Comparison of ENCODE assay signal across 27 cellular contexts in genomic region chr9:12494411-12494810, GRCh38.
DNase-seq lines count a peak whose midpoint lies in the region; FAIRE-seq and TF ChIP-seq lines count a peak whose summit lies in the region.
"Had no signal": no experiment of that assay in that cellular context is flagged by ENCODE, and none has a peak within 500 bp of the region (broad histone marks: within the 10 kb centered on the region; RNA-seq: fewer than 3 reads in every experiment).

No MANE protein-coding gene starts in this region.

- H3K9me3 ChIP-seq in H1 (ENCODE audit: insufficient read depth in 2 of 2, low read depth in 1 of 2, low read length in 1 of 2) = no peaks in the 10 kb centered on the region
- H3K9me3 ChIP-seq: A549; BE2C; BLaER1 treated with 17β-estradiol and CSF1 and Interleukin-3, amounts not matched to agents 10 nM and 100 nM; HAP-1 had no signal

- no peak overlapping the region for H3K4me3 ChIP-seq in LNCaP clone FGC (ENCODE audit: low read depth, low read length)
- no peak overlapping the region for H3K4me3 ChIP-seq in H1 (ENCODE audit: extremely low read depth in 1 of 4, insufficient read depth in 2 of 4, low read depth in 3 of 4, low read length in 4 of 4)
- H3K4me3 ChIP-seq: A549; BLaER1 treated with 17β-estradiol and CSF1 and Interleukin-3, amounts not matched to agents 10 nM and 100 nM; GM12878; GM23248; HAP-1 had no signal

- no peak overlapping the region for H3K27ac ChIP-seq in H1 (ENCODE audit: low read depth, low read length)
- H3K27ac ChIP-seq: A549; BLaER1 treated with 17β-estradiol and CSF1 and Interleukin-3, amounts not matched to agents 10 nM and 100 nM; GM23248 had no signal

- no peak overlapping the region for H3K56ac ChIP-seq in H1 (replicated peaks; ENCODE audit: insufficient read length, low read depth, low read length)

- H4K5ac ChIP-seq in H1 (ENCODE audit: insufficient read length, low read depth, low read length) = no peak overlapping the region

- H2BK5ac ChIP-seq in H1 (ENCODE audit: low read depth, low read length) = no peak overlapping the region

- 89% methylated on average over 1 of the region's 1 CpG; no CpG with 5 or more reads in 1 of the 2 experiments for WGBS in H1 (ENCODE audit: extremely low coverage in 1 of 2, insufficient coverage in 1 of 2, insufficient read length in 1 of 2, insufficient replicate concordance in 2 of 2, low coverage in 1 of 2, low lambda C conversion rate in 2 of 2, missing lambda C conversion rate in 1 of 2), 2 experiments

- H2AFZ ChIP-seq in H1 (ENCODE audit: low read length) = 0 out of 2 replicates have a peak overlapping the region, but pooled peaks have one; percentile 40
- H2AFZ ChIP-seq: GM23248 had no signal

- POLR2A ChIA-PET in H1 (lab: Charles Lee; ENCODE audit: partially characterized antibody) = no interaction called here

- H3K79me1 ChIP-seq in H1 (ENCODE audit: low read depth, low read length) = no peaks in the 10 kb centered on the region

- H2AK5ac ChIP-seq in H1 (ENCODE audit: low read depth, low read length) = no peak overlapping the region

- no peaks in the 10 kb centered on the region for H3K27me3 ChIP-seq in H1 (replicated peaks in 1 of 4; ENCODE audit: control insufficient read depth in 3 of 4, extremely low read depth in 1 of 4, insufficient read depth in 3 of 4, low read length in 3 of 4)
- H3K27me3 ChIP-seq: BE2C; BLaER1 treated with 17β-estradiol and CSF1 and Interleukin-3, amounts not matched to agents 10 nM and 100 nM had no signal

- no peak for FAIRE-seq in H1 (lab: Jason Lieb, UNC)
- FAIRE-seq: A549, GM12878, GM19239, H54 had no signal

- H3K36me3 ChIP-seq in H1 (ENCODE audit: control insufficient read depth in 2 of 4, insufficient read depth in 4 of 4, low read length in 3 of 4) = no peaks in the 10 kb centered on the region
- H3K36me3 ChIP-seq: BE2C; BLaER1 treated with 17β-estradiol and CSF1 and Interleukin-3, amounts not matched to agents 10 nM and 100 nM; HAP-1 had no signal

- H3K4ac ChIP-seq in H1 (replicated peaks; ENCODE audit: insufficient read length, low read depth, low read length) = no peak overlapping the region

- TF ChIP-seq POLR2A in H1 (IDR thresholded peaks at IDR 0.05; ENCODE audit: control extremely low read depth in 1 of 2, low read depth in 2 of 2, low read length in 2 of 2) = no peak

- no peaks in the 10 kb centered on the region for H3K23me2 ChIP-seq in H1 (ENCODE audit: low read depth, low read length)

- H3K27ac Mint-ChIP-seq in progenitor cell of endocrine pancreas (peak overlapping the region; percentile 30), mesothelial cell of epicardium (no peak overlapping the region)
- H3K27ac Mint-ChIP-seq: CD14-positive monocyte; CD4-positive, alpha-beta T cell; CD8-positive, alpha-beta memory T cell; HFFc6 had no signal

- no peak overlapping the region for H3K9ac ChIP-seq in H1 (replicated peaks in 1 of 4; ENCODE audit: extremely low read depth in 1 of 4, low read depth in 3 of 4, low read length in 3 of 4)
- H3K9ac ChIP-seq: BLaER1 treated with 17β-estradiol and CSF1 and Interleukin-3, amounts not matched to agents 10 nM and 100 nM; GM23248 had no signal

- H3K36me3 Mint-ChIP-seq in progenitor cell of endocrine pancreas (ENCODE audit: insufficient read depth) = no peaks in the 10 kb centered on the region
- H3K36me3 Mint-ChIP-seq in mesothelial cell of epicardium = no peaks in the 10 kb centered on the region
- H3K36me3 Mint-ChIP-seq: CD14-positive monocyte; CD8-positive, alpha-beta memory T cell had no signal

- no peaks in the 10 kb centered on the region for H4K20me1 ChIP-seq in H1 (replicated peaks in 1 of 2; ENCODE audit: control insufficient read depth in 1 of 2, insufficient read depth in 2 of 2, low read length in 2 of 2)
- H4K20me1 ChIP-seq: BLaER1 treated with 17β-estradiol and CSF1 and Interleukin-3, amounts not matched to agents 10 nM and 100 nM had no signal

- no peak overlapping the region for H4K91ac ChIP-seq in H1 (replicated peaks; ENCODE audit: insufficient read length, low read length)

- H3K4me1 ChIP-seq in H1 (replicated peaks in 1 of 4; ENCODE audit: control insufficient read depth in 3 of 4, insufficient read depth in 4 of 4, low read length in 3 of 4) = no peaks in the 10 kb centered on the region
- H3K4me1 ChIP-seq: A549; BE2C; BLaER1 treated with 17β-estradiol and CSF1 and Interleukin-3, amounts not matched to agents 10 nM and 100 nM had no signal

- H3K23ac ChIP-seq in H1 (ENCODE audit: insufficient read length) = no peak overlapping the region

- H3K18ac ChIP-seq in H1 (ENCODE audit: extremely low read depth, low read length) = no peak overlapping the region

- no peak overlapping the region for H3K4me2 ChIP-seq in H1 (ENCODE audit: insufficient read depth in 1 of 2, low read depth in 2 of 2, low read length in 2 of 2)
- H3K4me2 ChIP-seq: A549; BLaER1 treated with 17β-estradiol and CSF1 and Interleukin-3, amounts not matched to agents 10 nM and 100 nM had no signal

- no peaks in the 10 kb centered on the region for H3K27me3 Mint-ChIP-seq in progenitor cell of endocrine pancreas
- H3K27me3 Mint-ChIP-seq in mesothelial cell of epicardium (ENCODE audit: low read depth) = no peaks in the 10 kb centered on the region
- H3K27me3 Mint-ChIP-seq: CD4-positive, alpha-beta T cell; CD8-positive, alpha-beta memory T cell had no signal

- no peak overlapping the region for H2BK20ac ChIP-seq in H1 (ENCODE audit: low read length)

- DNase-seq in ELF-1 (ENCODE audit: low read depth, low spot score) (peak; percentile 23), LNCaP clone FGC (ENCODE audit: low read depth) (peak; percentile 62), H1 (ENCODE audit: low read depth in 1 of 2, low spot score in 2 of 2) (no peak), progenitor cell of endocrine pancreas (ENCODE audit: low spot score, unreplicated experiment) (no peak), mesothelial cell of epicardium (ENCODE audit: low spot score in 2 of 2, unreplicated experiment in 2 of 2) (no peak), RKO (ENCODE audit: low spot score) (no peak), OCI-M1 (lab: John Stamatoyannopoulos, UW) (no peak)
- DNase-seq: 8988T; ACHN; AML-193; BE2C; Calu3; CD4-positive, alpha-beta T cell; CD8-positive, alpha-beta memory T cell; COR-L47; DMS53; DND-41; GDM1; GM23248; HFFc6 had no signal

- H2BK12ac ChIP-seq in H1 (ENCODE audit: low read depth, low read length) = no peak overlapping the region

- no peak for TF ChIP-seq EP300 in H1 (IDR thresholded peaks at IDR 0.05; ENCODE audit: borderline replicate concordance in 1 of 2, low read depth in 2 of 2, low read length in 2 of 2)

- H4K8ac ChIP-seq in H1 (ENCODE audit: extremely low read depth, insufficient read depth, low read length) = no peak overlapping the region

- no peaks in the 10 kb centered on the region for H3K79me2 ChIP-seq in H1 (ENCODE audit: control insufficient read depth in 1 of 2, insufficient read depth in 2 of 2, low read length in 2 of 2)

- TF ChIP-seq RAD21 in H1 (IDR thresholded peaks at IDR 0.05 in 1 of 2, conservative IDR thresholded peaks at IDR 0.05 in 1 of 2; ENCODE audit: low read depth in 2 of 2, low read length in 2 of 2) = no peak

- no peaks in the 10 kb centered on the region for H3K9me3 Mint-ChIP-seq in progenitor cell of endocrine pancreas (ENCODE audit: low read depth)
- H3K9me3 Mint-ChIP-seq in mesothelial cell of epicardium = no peaks in the 10 kb centered on the region
- H3K9me3 Mint-ChIP-seq: CD14-positive monocyte had no signal

- no peak overlapping the region for H2BK15ac ChIP-seq in H1 (ENCODE audit: low read length)

- no peak overlapping the region for H3K4me3 Mint-ChIP-seq in progenitor cell of endocrine pancreas (ENCODE audit: low read depth)
- H3K4me3 Mint-ChIP-seq in mesothelial cell of epicardium = no peak overlapping the region
- H3K4me3 Mint-ChIP-seq: CD14-positive monocyte; CD4-positive, alpha-beta T cell; CD8-positive, alpha-beta memory T cell; HFFc6 had no signal

- no peak for TF ChIP-seq CTCF in LNCaP clone FGC (IDR thresholded peaks at IDR 0.05; ENCODE audit: control insufficient read depth, extremely low read depth, insufficient read depth)
- TF ChIP-seq CTCF in H1 (IDR thresholded peaks at IDR 0.05; ENCODE audit: control extremely low read depth in 1 of 3, insufficient read depth in 1 of 3, low read depth in 1 of 3, low read length in 3 of 3) = no peak
- no peak for TF ChIP-seq CTCF in progenitor cell of endocrine pancreas (IDR thresholded peaks at IDR 0.05; ENCODE audit: unreplicated experiment)
- TF ChIP-seq CTCF in mesothelial cell of epicardium (IDR thresholded peaks at IDR 0.05; ENCODE audit: unreplicated experiment) = no peak

- H3K4me1 Mint-ChIP-seq in progenitor cell of endocrine pancreas (ENCODE audit: low read depth) (peaks cover 7% of the 10 kb centered on the region), mesothelial cell of epicardium (no peaks in the 10 kb centered on the region)
- H3K4me1 Mint-ChIP-seq: CD14-positive monocyte; CD8-positive, alpha-beta memory T cell had no signal

- no peak overlapping the region for H2BK120ac ChIP-seq in H1 (replicated peaks; ENCODE audit: low read depth, low read length)

- no peak overlapping the region for H3K14ac ChIP-seq in H1 (ENCODE audit: insufficient read length)

- CTCF ChIA-PET in H1 (lab: Charles Lee; ENCODE audit: partially characterized antibody) = no interaction called here

TF ChIP-seq in H1, 55 proteins besides CTCF, POLR2A, EP300 and RAD21:
- TF ChIP-seq SP2 (IDR thresholded peaks at IDR 0.05; ENCODE audit: low read length) (no peak), TCF12 (IDR thresholded peaks at IDR 0.05; ENCODE audit: low read depth, low read length) (no peak), E2F6 (IDR thresholded peaks at IDR 0.05) (no peak), SP4 (IDR thresholded peaks at IDR 0.05; ENCODE audit: low read length) (no peak), CBX8 (IDR thresholded peaks at IDR 0.05; ENCODE audit: borderline replicate concordance, low read depth, low read length) (no peak), CHD1 (IDR thresholded peaks at IDR 0.05; ENCODE audit: low read depth, low read length) (no peak)

Comparison
In these comparisons a context has a peak if more than half of its experiments do, and no peak if none do; other contexts are left out.
1. DNase-seq: peak in ELF-1 (single experiment) and LNCaP clone FGC (single experiment); none in H1 (0 of 2), progenitor cell of endocrine pancreas (single experiment), mesothelial cell of epicardium (0 of 2), RKO (single experiment) and OCI-M1 (single experiment).